ENCODE assay signal across 11 cellular contexts in genomic region chr5:38847549-38848341, GRCh38. TPM values are rescaled to one million over a fixed set of nuclear protein-coding genes. Genes with fewer than 3 reads are reported as not detected.
DNase-seq lines count a peak whose midpoint lies in the region; ATAC-seq, FAIRE-seq and TF ChIP-seq lines count a peak whose summit lies in the region.
"Had no signal": no experiment of that assay in that cellular context is flagged by ENCODE, and none has a peak within 500 bp of the region (broad histone marks: within the 10 kb centered on the region; RNA-seq: fewer than 3 reads in every experiment).

No MANE protein-coding gene starts in this region.

- H3K79me2 ChIP-seq in HepG2 (ENCODE audit: insufficient read depth, low read length): peaks cover 88% of the 10 kb centered on the region

- POLR2A ChIA-PET in HEK293 (lab: Yijun Ruan, JAX): no interaction called here
- POLR2A ChIA-PET in MCF 10A (lab: Yijun Ruan, JAX): interaction anchor here (0.6 to 10.5 kb wide), 15 partner anchors 10 to 408 kb away, joined by 3 to 179 read pairs (median 7); no protein-coding TSS in a partner anchor
- POLR2A ChIA-PET in HepG2 (lab: Yijun Ruan, JAX): interaction anchor here (1.0 to 2.0 kb wide), 5 partner anchors 10 to 74 kb away, joined by 3 to 13 read pairs (median 3); no protein-coding TSS in a partner anchor

- peak; percentile 37 for FAIRE-seq in HepG2 (lab: Jason Lieb, UNC)
- FAIRE-seq: H1 had no signal

- H3K4me1 ChIP-seq in HEK293 (ENCODE audit: control insufficient read depth, insufficient read depth, low read length): peaks cover 5% of the 10 kb centered on the region; the same call in 1 of the 2 replicates
- peaks cover 45% of the 10 kb centered on the region for H3K4me1 ChIP-seq in HepG2 (ENCODE audit: insufficient read depth, low read length)
- peaks cover 8 to 14% of the 10 kb centered on the region in 2 donors for H3K4me1 ChIP-seq in thoracic aorta (ENCODE audit: control insufficient read depth in 1 of 2, low read depth in 2 of 2)

- H3K27me3 Mint-ChIP-seq in MCF 10A (ENCODE audit: insufficient read depth, unreplicated experiment): no peaks in the 10 kb centered on the region

- peak overlapping the region; percentile 97 for H3K4me2 ChIP-seq in HepG2 (ENCODE audit: low read depth, low read length)

- in situ Hi-C loops in HepG2 (cut with HindIII; ENCODE audit: extremely low pct_ligation_motif_present, low pct_unique_long_range_greater_than_20kb): loop anchor here (10.0 kb wide), 1 partner anchor 227 kb away; the partner anchor contains the start of gene RICTOR

- peak overlapping the region; percentile 96; the same call in 1 of the 2 replicates for H3K9ac ChIP-seq in HepG2 (ENCODE audit: insufficient read depth, low read depth, low read length)

- H4K20me1 ChIP-seq in HepG2 (ENCODE audit: insufficient read depth, low read length): peaks cover 21% of the 10 kb centered on the region

- H3K4me3 ChIP-seq in HEK293 (ENCODE audit: low read depth, low read length) (no peak overlapping the region), HepG2 (replicated peaks in 1 of 3; ENCODE audit: insufficient read depth in 1 of 3, low read depth in 2 of 3, low read length in 3 of 3) (peak overlapping the region; percentile 98 to 99 (median 98)), thoracic aorta (peak overlapping the region; percentile 81), WERI-Rb-1 (ENCODE audit: low read depth, low read length) (no peak overlapping the region)

- H3K9me3 ChIP-seq in HEK293 (ENCODE audit: control insufficient read depth, insufficient read depth, low read depth, low read length): no peaks in the 10 kb centered on the region
- H3K9me3 ChIP-seq in HepG2 (ENCODE audit: low read length): no peaks in the 10 kb centered on the region
- no peaks in the 10 kb centered on the region for H3K9me3 ChIP-seq in thoracic aorta
- no peaks in the 10 kb centered on the region for H3K9me3 ChIP-seq in WERI-Rb-1 (ENCODE audit: severe bottlenecking)

- TF ChIP-seq EP300 in HepG2 (IDR thresholded peaks at IDR 0.05; ENCODE audit: low read depth in 2 of 2, low read length in 2 of 2) (no peak), HepG2 (CRISPR knock-in tag; IDR thresholded peaks at IDR 0.05; ENCODE audit: borderline replicate concordance) (no peak)

- no peak for TF ChIP-seq RAD21 in HepG2 (CRISPR knock-in tag; IDR thresholded peaks at IDR 0.05)

- CTCF ChIA-PET in HEK293 (lab: Yijun Ruan, JAX): interaction anchor here (0.8 to 3.2 kb wide), 5 partner anchors 10 to 74 kb away, joined by 3 to 14 read pairs (median 5); no protein-coding TSS in a partner anchor
- CTCF ChIA-PET in MCF 10A (lab: Yijun Ruan, JAX): interaction anchor here (0.7 to 2.6 kb wide), 8 partner anchors 8 to 427 kb away, joined by 3 to 13 read pairs (median 4); no protein-coding TSS in a partner anchor
- CTCF ChIA-PET in HepG2 (lab: Yijun Ruan, JAX; ENCODE audit: low intra/inter-chr PET ratio, low total read pairs): no interaction called here

- ATAC-seq in HepG2 (no peak), thoracic aorta (ENCODE audit: insufficient number of reproducible peaks, low FRiP score, low read depth) (no peak), HG02973 (IDR thresholded peaks at IDR 0.05; ENCODE audit: unreplicated experiment) (no peak)

- peak; percentile 28; the same call in 1 of the 2 replicates for TF ChIP-seq CTCF in HEK293 (tag by site-specific recombination; IDR thresholded peaks at IDR 0.05)
- TF ChIP-seq CTCF in MCF 10A (IDR thresholded peaks at IDR 0.05; ENCODE audit: unreplicated experiment): no peak
- TF ChIP-seq CTCF in HepG2 (CRISPR knock-in tag; IDR thresholded peaks at IDR 0.05): no peak
- no peak for TF ChIP-seq CTCF in thoracic aorta (IDR thresholded peaks at IDR 0.05)
- TF ChIP-seq CTCF in WERI-Rb-1 (IDR thresholded peaks at IDR 0.05; ENCODE audit: low read depth, low read length): no peak

- peaks cover 5% of the 10 kb centered on the region for H3K9me3 Mint-ChIP-seq in MCF 10A (ENCODE audit: unreplicated experiment)

- no peak for TF ChIP-seq POLR2A in HepG2 (IDR thresholded peaks at IDR 0.05; ENCODE audit: insufficient read depth in 1 of 2, low read depth in 2 of 2, low read length in 2 of 2)

- H3K4me1 Mint-ChIP-seq in MCF 10A (ENCODE audit: insufficient read depth, unreplicated experiment): peaks cover 18% of the 10 kb centered on the region

- WGBS in HepG2 (ENCODE audit: low lambda C conversion rate): 30% methylated on average over 9 of the region's 9 CpGs

- no peaks in the 10 kb centered on the region; a peak in 1 of 5 replicates for H3K27me3 ChIP-seq in HepG2 (ENCODE audit: control insufficient read depth in 1 of 2, insufficient read depth in 2 of 2, low read length in 2 of 2)
- no peaks in the 10 kb centered on the region for H3K27me3 ChIP-seq in thoracic aorta (replicated peaks; ENCODE audit: insufficient read depth)
- H3K27me3 ChIP-seq in WERI-Rb-1 (ENCODE audit: insufficient read depth, low read depth, severe bottlenecking): no peaks in the 10 kb centered on the region

- peaks cover 22% of the 10 kb centered on the region for H3K36me3 Mint-ChIP-seq in MCF 10A (ENCODE audit: insufficient read depth, unreplicated experiment)

- no peak overlapping the region for H3K27ac ChIP-seq in HEK293 (ENCODE audit: extremely low read depth, low read depth, low read length)
- H3K27ac ChIP-seq in HepG2 (ENCODE audit: extremely low read length, insufficient read depth, low read length): peak overlapping the region; percentile 95
- peak overlapping the region; percentile 96 for H3K27ac ChIP-seq in thoracic aorta
- no peak overlapping the region for H3K27ac ChIP-seq in WERI-Rb-1

- DNase-seq in MCF 10A (ENCODE audit: unreplicated experiment) (peak; percentile 35), HepG2 (ENCODE audit: low spot score) (no peak), thoracic aorta (ENCODE audit: low spot score) (no peak), activated gamma-delta T cell (lab: John Stamatoyannopoulos, UW) (no peak), WERI-Rb-1 (no peak)
- no peak for DNase-seq in central memory CD4-positive, alpha-beta T cell
- DNase-seq: activated T-cell treated with anti-CD3 and anti-CD28 coated beads, Interleukin-2, amount 50 U/mL, for 48 hours; NCI-H1417 treated with DMSO at 0.1 percent for 48 hours had no signal

- no peak overlapping the region for H2AFZ ChIP-seq in HepG2 (ENCODE audit: low read length)

- peak overlapping the region; percentile 99 for H3K4me3 Mint-ChIP-seq in MCF 10A (ENCODE audit: unreplicated experiment)

- intact Hi-C loops in MCF 10A (cut with micrococcal nuclease) (loop anchor here (1.0 kb wide), 1 partner anchor 75 kb away; no protein-coding TSS in a partner anchor), HepG2 (cut with micrococcal nuclease; ENCODE audit: unreplicated experiment) (loop anchor here (5.0 to 10.0 kb wide), 3 partner anchors 75 to 303 kb away; no protein-coding TSS in a partner anchor)

- no peaks in the 10 kb centered on the region for H3K36me3 ChIP-seq in HEK293 (ENCODE audit: control insufficient read depth in 2 of 2, insufficient read depth in 1 of 2, low read length in 2 of 2)
- H3K36me3 ChIP-seq in HepG2 (replicated peaks in 1 of 2; ENCODE audit: control insufficient read depth in 1 of 2, insufficient read depth in 2 of 2, low read length in 2 of 2): peaks cover 0 to 13% of the 10 kb centered on the region in 2 experiments; a peak in 3 of 5 replicates
- no peaks in the 10 kb centered on the region for H3K36me3 ChIP-seq in thoracic aorta
- H3K36me3 ChIP-seq in WERI-Rb-1: no peaks in the 10 kb centered on the region

- peak overlapping the region; percentile 99 for H3K27ac Mint-ChIP-seq in MCF 10A (ENCODE audit: low read depth, unreplicated experiment)

- BruUV-seq in MCF 10A (replicated peaks; lab: Mats Ljungman, UMichigan) (no TSS peak), HepG2 (replicated peaks; lab: Mats Ljungman, UMichigan) (no TSS peak)

TF ChIP-seq in HEK293, 187 proteins besides CTCF, POLR2A, EP300 and RAD21 (continues in another document):
- peak; percentile 31; the same call in 1 of the 2 replicates for TF ChIP-seq PRDM1 (tag by site-specific recombination; IDR thresholded peaks at IDR 0.05)

TF ChIP-seq in HepG2, 621 proteins besides CTCF, POLR2A, EP300 and RAD21 (continues in another document):
- TF ChIP-seq XRCC5 (optimal IDR thresholded peaks at IDR 0.05; ENCODE audit: low read length): peak; percentile 12
- TF ChIP-seq SAP130 (CRISPR knock-in tag; IDR thresholded peaks at IDR 0.05; ENCODE audit: low read depth): peak; percentile 3; the same call in 1 of the 2 replicates

RNA-seq across cellular contexts. Expression of gene OSMR, which starts 1.9 kb away (rescaled TPM):
- total RNA-seq in MCF 10A (2022) (86.1 and 89.1 TPM in 2 replicates), HepG2 (2016; rRNA removed; fragmentation: Illumina TruSeq; extraction: Trizol) (14.2 and 21.3 TPM in 2 replicates), thoracic aorta (100 to 1,000 TPM in 1 of 2 donors, 10 to 100 TPM in 1; 79.2 to 190 TPM)
- 1.8 and 2.9 TPM in 2 replicates for total RNA-seq in HepG2 (2016; cell fraction: cytosol; rRNA removed; fragmentation: Illumina TruSeq; extraction: Trizol; ENCODE audit: low read depth)
- 12.5 and 19.4 TPM in 2 replicates for total RNA-seq in HepG2 (2016; cell fraction: insoluble cytoplasmic fraction; rRNA removed; fragmentation: Illumina TruSeq; extraction: Trizol)
- 6.1 and 7.5 TPM in 2 replicates for total RNA-seq in HepG2 (2016; cell fraction: membrane; rRNA removed; fragmentation: Illumina TruSeq; extraction: Trizol)
- total RNA-seq in HepG2 (2016; cell fraction: nucleus; rRNA removed; fragmentation: Illumina TruSeq; extraction: Trizol): 50.3 and 60.9 TPM in 2 replicates
- polyA plus RNA-seq in HepG2 (2011; rRNA removed): 86.5 and 94.3 TPM in 2 replicates
- 44.8 and 76.5 TPM in 2 replicates for polyA plus RNA-seq in HepG2 (2011; cell fraction: cytosol; rRNA removed)
- 95.6 and 101 TPM in 2 replicates for polyA plus RNA-seq in HepG2 (2011; cell fraction: nucleus; rRNA removed)
- polyA plus RNA-seq in HepG2 (2012): 29.4 and 71.4 TPM in 2 replicates
- polyA plus RNA-seq in HepG2 (2016; cell fraction: cytosol; fragmentation: Illumina TruSeq; extraction: Trizol; ENCODE audit: low read depth): 1.2 and 1.3 TPM in 2 replicates
- 11.5 and 13.4 TPM in 2 replicates for polyA plus RNA-seq in HepG2 (2016; cell fraction: insoluble cytoplasmic fraction; fragmentation: Illumina TruSeq; extraction: Trizol; ENCODE audit: low read depth)
- polyA plus RNA-seq in HepG2 (2016; cell fraction: membrane; fragmentation: Illumina TruSeq; extraction: Trizol; ENCODE audit: low read depth): 2.3 and 3.0 TPM in 2 replicates
- 43.2 and 48.3 TPM in 2 replicates for polyA plus RNA-seq in HepG2 (2016; cell fraction: nucleus; fragmentation: Illumina TruSeq; extraction: Trizol; ENCODE audit: insufficient read depth, low read depth)
- 24.4 and 91.8 TPM in 2 replicates for polyA minus RNA-seq in HepG2 (2011; rRNA and poly(A)+ RNA removed; ENCODE audit: low replicate concordance)
- 75.8 and 111 TPM in 2 replicates for polyA minus RNA-seq in HepG2 (2011; cell fraction: cytosol; rRNA and poly(A)+ RNA removed)
- polyA minus RNA-seq in HepG2 (2011; cell fraction: nucleus; rRNA and poly(A)+ RNA removed): 316 and 318 TPM in 2 replicates

Comparison
In these comparisons a context has a peak if more than half of its experiments do, and no peak if none do; other contexts are left out.
1. H3K27ac ChIP-seq: peak in HepG2 (single experiment) and thoracic aorta (2 of 2); none in HEK293 (single experiment) and WERI-Rb-1 (single experiment).
2. H3K4me3 ChIP-seq: peak in HepG2 (3 of 3) and thoracic aorta (single experiment); none in HEK293 (single experiment) and WERI-Rb-1 (single experiment).
3. Of the 63 proteins assayed by ChIP-seq in both HepG2 and HEK293: peak only in HepG2: none; only in HEK293: CTCF; in both: none; in neither: 62.